26 cellular contexts compared by ENCODE assay signal in the genomic region with DNA sequence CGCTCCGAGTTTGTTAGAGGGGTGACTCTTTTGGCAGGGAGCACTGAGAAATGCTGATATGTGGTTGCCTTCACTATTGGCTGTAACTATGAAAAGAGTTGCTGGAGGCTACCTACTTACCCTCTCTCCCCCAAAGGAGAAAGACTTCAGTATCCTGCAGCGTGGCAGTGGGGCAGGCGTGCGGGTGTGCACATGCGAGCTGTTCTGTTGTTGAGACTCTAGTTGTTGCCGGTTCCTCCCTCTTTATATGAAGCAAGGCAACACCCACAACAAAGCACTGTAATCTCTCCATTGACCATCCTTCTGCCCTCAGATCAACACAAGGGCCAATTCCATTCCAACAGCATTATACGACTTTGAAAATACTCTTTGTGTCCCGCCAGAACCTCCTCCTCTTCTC.
DNase-seq lines count a peak whose midpoint lies in the region; ATAC-seq and TF ChIP-seq lines count a peak whose summit lies in the region.
"Had no signal": no experiment of that assay in that cellular context is flagged by ENCODE, and none has a peak within 500 bp of the region (broad histone marks: within the 10 kb centered on the region; RNA-seq: fewer than 3 reads in every experiment).

No MANE protein-coding gene starts in this region.

- no peaks in the 10 kb centered on the region for H3K79me2 ChIP-seq in smooth muscle cell (ENCODE audit: low read depth)

- no peaks in the 10 kb centered on the region for H3K36me3 ChIP-seq in smooth muscle cell (ENCODE audit: low read depth)
- no peaks in the 10 kb centered on the region for H3K36me3 ChIP-seq in spleen
- H3K36me3 ChIP-seq: BE2C, MG63 had no signal

- ATAC-seq in Right ventricle myocardium superior (ENCODE audit: poor library complexity) (peak; percentile 10), right cardiac atrium (no peak), HG02610 (IDR thresholded peaks at IDR 0.05; ENCODE audit: unreplicated experiment) (no peak), WTC11 (no peak)
- ATAC-seq: GM12878 had no signal

- intact Hi-C loops in Right ventricle myocardium superior (cut with DNase I): no loop called here
- intact Hi-C loops in right cardiac atrium (cut with DNase I): no loop called here
- intact Hi-C loops in spleen (cut with DNase I; ENCODE audit: low total_unique reads): no loop called here

- H3K27ac ChIP-seq in right cardiac atrium (ENCODE audit: low read length): no peak overlapping the region
- H3K27ac ChIP-seq in smooth muscle cell (ENCODE audit: low read depth): peak overlapping the region; percentile 41
- no peak overlapping the region for H3K27ac ChIP-seq in spleen
- H3K27ac ChIP-seq: 22Rv1 had no signal

- CTCF ChIA-PET in WTC11 (lab: Charles Lee): no interaction called here

- TF ChIP-seq CTCF in smooth muscle cell (IDR thresholded peaks at IDR 0.05; ENCODE audit: borderline replicate concordance, insufficient read depth, poor library complexity, severe bottlenecking) (no peak), WTC11 (IDR thresholded peaks at IDR 0.05) (no peak), spleen (IDR thresholded peaks at IDR 0.05 in 8 of 11, conservative IDR thresholded peaks at IDR 0.05 in 3 of 11) (no peak)

- POLR2A ChIA-PET in WTC11 (lab: Charles Lee): no interaction called here

- no peaks in the 10 kb centered on the region for H3F3A ChIP-seq in smooth muscle cell (ENCODE audit: low read depth)

- H3K4me3 Mint-ChIP-seq in WTC11: no peak overlapping the region
- H3K4me3 Mint-ChIP-seq: CD14-positive monocyte; CD8-positive, alpha-beta memory T cell had no signal

- peaks cover 12% of the 10 kb centered on the region for H3K4me1 Mint-ChIP-seq in WTC11
- H3K4me1 Mint-ChIP-seq: CD8-positive, alpha-beta memory T cell had no signal

- H2AFZ ChIP-seq in smooth muscle cell (ENCODE audit: low read depth): no peak overlapping the region

- H3K27me3 ChIP-seq in right cardiac atrium (ENCODE audit: control insufficient read depth, insufficient read depth) (no peaks in the 10 kb centered on the region), smooth muscle cell (ENCODE audit: low read depth) (no peaks in the 10 kb centered on the region), spleen (replicated peaks in 1 of 7) (no peaks in the 10 kb centered on the region)
- H3K27me3 ChIP-seq: MG63 had no signal

- no peak overlapping the region for H3K4me2 ChIP-seq in smooth muscle cell

- peaks cover 14% of the 10 kb centered on the region for H3K9me3 Mint-ChIP-seq in WTC11

- TF ChIP-seq POLR2A in spleen (IDR thresholded peaks at IDR 0.05): no peak

- H3K27me3 Mint-ChIP-seq in WTC11 (ENCODE audit: low read depth): no peaks in the 10 kb centered on the region

- 83% methylated on average over 9 of the region's 9 CpGs for WGBS in right cardiac atrium
- 85% methylated on average over 9 of the region's 9 CpGs for WGBS in smooth muscle cell (ENCODE audit: low lambda C conversion rate)
- 91 to 96% (median 95%) methylated on average over 9 of the region's 9 CpGs for WGBS in spleen, 5 donors

- no peak overlapping the region for H3K27ac Mint-ChIP-seq in WTC11
- H3K27ac Mint-ChIP-seq: CD8-positive, alpha-beta memory T cell had no signal

- DNase-seq in Right ventricle myocardium superior: no peak
- DNase-seq in right cardiac atrium: no peak
- peak; percentile 62 for DNase-seq in mesenteric fat pad (ENCODE audit: low spot score)
- DNase-seq in smooth muscle cell (lab: John Stamatoyannopoulos, UW; ENCODE audit: unreplicated experiment): no peak
- DNase-seq in pons (ENCODE audit: low spot score): no peak
- no peak for DNase-seq in WTC11 (ENCODE audit: low spot score)
- no peak for DNase-seq in spleen
- DNase-seq: ACHN; BE2C; CD8-positive, alpha-beta memory T cell; DMS 273 treated with DMSO at 0.1 percent for 48 hours; DMS79; EL; GDM1; KG1; MG63; NCI-H2029 treated with DMSO at 0.1 percent for 48 hours; NCI-H2227 treated with DMSO at 0.1 percent for 48 hours; NCI-H526 treated with DMSO at 0.1 percent for 48 hours; RPMI8226; SHP77 treated with DMSO at 0.1 percent for 48 hours; SK-N-SH had no signal

- H3K4me1 ChIP-seq in right cardiac atrium (ENCODE audit: control insufficient read depth, insufficient read depth, low read length) (no peaks in the 10 kb centered on the region), smooth muscle cell (ENCODE audit: low read depth) (no peaks in the 10 kb centered on the region), spleen (no peaks in the 10 kb centered on the region)
- H3K4me1 ChIP-seq: BE2C had no signal

- H3K9me3 ChIP-seq in right cardiac atrium (ENCODE audit: control insufficient read depth, low read length) (no peaks in the 10 kb centered on the region), smooth muscle cell (replicated peaks; ENCODE audit: low read depth) (no peaks in the 10 kb centered on the region), spleen (peaks cover 0 to 8% (median 0%) of the 10 kb centered on the region in 8 donors)
- H3K9me3 ChIP-seq: BE2C had no signal

- H3K4me3 ChIP-seq in right cardiac atrium (ENCODE audit: low read length): no peak overlapping the region
- no peak overlapping the region for H3K4me3 ChIP-seq in smooth muscle cell
- no peak overlapping the region for H3K4me3 ChIP-seq in spleen
- H3K4me3 ChIP-seq: GM12878, MG63 had no signal

- H3K36me3 Mint-ChIP-seq in WTC11: peaks cover 3% of the 10 kb centered on the region; the same call in 1 of the 2 replicates
- H3K36me3 Mint-ChIP-seq: CD8-positive, alpha-beta memory T cell had no signal

- H4K20me1 ChIP-seq in smooth muscle cell (ENCODE audit: low read depth): no peaks in the 10 kb centered on the region

- no peak overlapping the region for H3K9ac ChIP-seq in smooth muscle cell (ENCODE audit: low read depth)
- H3K9ac ChIP-seq: SK-N-SH had no signal

TF ChIP-seq in WTC11, 78 proteins besides CTCF, POLR2A, EP300 and RAD21:
- TF ChIP-seq, protein P1, sequence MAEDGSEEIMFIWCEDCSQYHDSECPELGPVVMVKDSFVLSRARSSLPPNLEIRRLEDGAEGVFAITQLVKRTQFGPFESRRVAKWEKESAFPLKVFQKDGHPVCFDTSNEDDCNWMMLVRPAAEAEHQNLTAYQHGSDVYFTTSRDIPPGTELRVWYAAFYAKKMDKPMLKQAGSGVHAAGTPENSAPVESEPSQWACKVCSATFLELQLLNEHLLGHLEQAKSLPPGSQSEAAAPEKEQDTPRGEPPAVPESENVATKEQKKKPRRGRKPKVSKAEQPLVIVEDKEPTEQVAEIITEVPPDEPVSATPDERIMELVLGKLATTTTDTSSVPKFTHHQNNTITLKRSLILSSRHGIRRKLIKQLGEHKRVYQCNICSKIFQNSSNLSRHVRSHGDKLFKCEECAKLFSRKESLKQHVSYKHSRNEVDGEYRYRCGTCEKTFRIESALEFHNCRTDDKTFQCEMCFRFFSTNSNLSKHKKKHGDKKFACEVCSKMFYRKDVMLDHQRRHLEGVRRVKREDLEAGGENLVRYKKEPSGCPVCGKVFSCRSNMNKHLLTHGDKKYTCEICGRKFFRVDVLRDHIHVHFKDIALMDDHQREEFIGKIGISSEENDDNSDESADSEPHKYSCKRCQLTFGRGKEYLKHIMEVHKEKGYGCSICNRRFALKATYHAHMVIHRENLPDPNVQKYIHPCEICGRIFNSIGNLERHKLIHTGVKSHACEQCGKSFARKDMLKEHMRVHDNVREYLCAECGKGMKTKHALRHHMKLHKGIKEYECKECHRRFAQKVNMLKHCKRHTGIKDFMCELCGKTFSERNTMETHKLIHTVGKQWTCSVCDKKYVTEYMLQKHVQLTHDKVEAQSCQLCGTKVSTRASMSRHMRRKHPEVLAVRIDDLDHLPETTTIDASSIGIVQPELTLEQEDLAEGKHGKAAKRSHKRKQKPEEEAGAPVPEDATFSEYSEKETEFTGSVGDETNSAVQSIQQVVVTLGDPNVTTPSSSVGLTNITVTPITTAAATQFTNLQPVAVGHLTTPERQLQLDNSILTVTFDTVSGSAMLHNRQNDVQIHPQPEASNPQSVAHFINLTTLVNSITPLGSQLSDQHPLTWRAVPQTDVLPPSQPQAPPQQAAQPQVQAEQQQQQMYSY (CRISPR knock-in tag; IDR thresholded peaks at IDR 0.05): no peak
- no peak for TF ChIP-seq SP1 (CRISPR knock-in tag; conservative IDR thresholded peaks at IDR 0.05)
